In the genomic region with DNA sequence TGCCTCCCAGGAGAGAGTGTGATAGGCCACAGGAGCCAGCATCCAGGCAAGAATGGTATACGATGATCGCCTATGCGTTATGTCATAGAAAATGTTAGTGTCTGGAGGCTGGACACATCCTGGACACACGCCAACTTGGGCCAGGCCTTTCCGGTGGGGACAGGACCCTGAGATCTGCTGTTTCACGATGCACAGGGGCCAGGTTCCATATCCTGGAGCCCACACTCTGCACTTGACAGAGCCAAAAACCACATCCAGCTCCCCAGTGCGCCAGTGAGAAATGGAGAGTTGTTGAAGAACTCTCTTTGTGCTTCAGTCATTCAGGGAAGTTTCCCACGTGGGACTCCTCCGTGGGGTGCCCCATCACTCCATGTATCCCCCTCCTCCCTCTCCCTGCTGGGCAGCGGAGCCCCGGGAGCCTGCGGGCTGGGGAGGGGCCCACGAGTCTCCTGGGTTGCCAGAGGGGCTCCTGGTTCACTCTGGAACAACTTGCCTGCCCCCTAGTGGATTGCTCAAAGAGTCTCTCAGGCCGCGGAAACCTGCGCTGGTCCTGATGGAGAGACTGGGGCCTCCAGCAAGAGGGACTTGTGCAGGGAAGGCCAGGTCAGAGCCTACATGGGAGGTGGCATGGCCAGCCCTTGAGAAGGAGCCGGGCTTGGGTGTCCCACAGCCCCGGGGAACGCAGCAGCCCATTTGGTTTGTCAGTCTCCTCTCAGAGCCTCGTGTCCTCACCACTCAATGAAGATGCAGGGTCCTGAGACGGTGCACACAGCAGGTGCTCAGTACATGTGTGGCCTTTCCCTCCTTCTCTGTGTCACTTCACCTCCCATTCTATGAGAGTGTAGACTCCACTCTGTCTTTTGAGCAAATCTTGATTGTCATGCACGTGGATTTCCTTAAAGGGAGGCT, we compare ENCODE assay signal across 8 cellular contexts. TPM values are rescaled to one million over a fixed set of nuclear protein-coding genes. Genes with fewer than 3 reads are reported as not detected.
DNase-seq lines count a peak whose midpoint lies in the region; ATAC-seq and FAIRE-seq lines count a peak whose summit lies in the region.

No MANE protein-coding gene starts in this region.

- no peaks in the 10 kb centered on the region for H3K9me3 ChIP-seq in small intestine (ENCODE audit: control insufficient read depth, low read depth)

- H3K4me1 ChIP-seq in small intestine (ENCODE audit: control insufficient read depth in 2 of 2, insufficient read depth in 1 of 2, low read depth in 1 of 2, low read length in 1 of 2): no peaks in the 10 kb centered on the region

- no peaks in the 10 kb centered on the region for H3K27me3 ChIP-seq in small intestine (ENCODE audit: control insufficient read depth in 2 of 2, insufficient read depth in 2 of 2, low read length in 2 of 2)

- FAIRE-seq in small intestine (lab: Jason Lieb, UNC): no peak

- WGBS in small intestine, 3 donors: 33 to 34% (median 34%) methylated on average over 22 of the region's 22 CpGs

- no peaks in the 10 kb centered on the region for H3K36me3 ChIP-seq in small intestine (ENCODE audit: control insufficient read depth in 2 of 2, insufficient read depth in 2 of 2, low read length in 2 of 2)

- no peak overlapping the region for H3K4me3 ChIP-seq in small intestine (ENCODE audit: low read depth in 1 of 2, low read length in 2 of 2)

- H3K27ac ChIP-seq in small intestine (ENCODE audit: low read depth in 1 of 2, low read length in 1 of 2): no peak overlapping the region

- ATAC-seq in GM18907 (IDR thresholded peaks at IDR 0.05; ENCODE audit: unreplicated experiment) (peak; percentile 54), GM19324 (IDR thresholded peaks at IDR 0.05; ENCODE audit: low FRiP score, unreplicated experiment) (no peak)

- DNase-seq in AG08396 (ENCODE audit: low spot score) (peak; percentile 85), NCI-H146 treated with DMSO at 0.1 percent for 48 hours (lab: John Stamatoyannopoulos, UW; ENCODE audit: unreplicated experiment) (peak; percentile 49), T-helper 9 cell (peak; percentile 41), astrocyte of the hippocampus (ENCODE audit: low read depth, low spot score) (peak; percentile 82), hippocampal formation (lab: John Stamatoyannopoulos, UW) (peak; percentile 30 to 48), small intestine (peak; percentile 62)

RNA-seq across cellular contexts. Expression of a gene that starts 10.2 kb away (rescaled TPM):
- polyA plus RNA-seq in small intestine: 10 to 100 TPM in 1 of 3 donors, 1 to 10 TPM in 2; 2.2 to 44.7 (median 4.1) TPM
